ENCODE assay signal across 8 cellular contexts in genomic region chr13:23378009-23378632, GRCh38. TPM values are rescaled to one million over a fixed set of nuclear protein-coding genes. Genes with fewer than 3 reads are reported as not detected.
DNase-seq lines count a peak whose midpoint lies in the region; ATAC-seq and TF ChIP-seq lines count a peak whose summit lies in the region.

No MANE protein-coding gene starts in this region.

- peaks cover 4% of the 10 kb centered on the region; the same call in 1 of the 2 replicates for H3K9me3 ChIP-seq in AG04450 (ENCODE audit: control insufficient read depth, insufficient read depth, low read length)

- H3K27me3 ChIP-seq in AG04450 (ENCODE audit: control insufficient read depth, insufficient read depth, low read length) = no peaks in the 10 kb centered on the region
- no peaks in the 10 kb centered on the region for H3K27me3 ChIP-seq in foreskin keratinocyte

- peak overlapping the region; percentile 54 for H3K4me3 Mint-ChIP-seq in activated T-cell treated with anti-CD3 and anti-CD28 coated beads, Interleukin-2, amount 50 U/mL, for 4 hours

- TF ChIP-seq CTCF in AG04450 (IDR thresholded peaks at IDR 0.05; ENCODE audit: low read depth, low read length) (no peak), foreskin keratinocyte (conservative IDR thresholded peaks at IDR 0.05) (no peak)

- peaks cover 34% of the 10 kb centered on the region for H3K4me1 ChIP-seq in foreskin keratinocyte

- ATAC-seq in GM19351 (IDR thresholded peaks at IDR 0.05; ENCODE audit: unreplicated experiment) = peak; percentile 32
- peak; percentile 9 to 19 for ATAC-seq in activated T-cell treated with anti-CD3 and anti-CD28 coated beads, Interleukin-2, amount 50 U/mL, for 4 hours
- ATAC-seq in foreskin keratinocyte = peak; percentile 66

- no peak overlapping the region for H3K4me3 ChIP-seq in AG04450 (ENCODE audit: low read depth, low read length)

- no peaks in the 10 kb centered on the region for H3K27me3 Mint-ChIP-seq in activated T-cell treated with anti-CD3 and anti-CD28 coated beads, Interleukin-2, amount 50 U/mL, for 4 hours (ENCODE audit: low read depth)

- peaks cover 2% of the 10 kb centered on the region for H3K36me3 Mint-ChIP-seq in activated T-cell treated with anti-CD3 and anti-CD28 coated beads, Interleukin-2, amount 50 U/mL, for 4 hours (ENCODE audit: insufficient read depth)

- peaks cover 57% of the 10 kb centered on the region for H3K4me1 Mint-ChIP-seq in activated T-cell treated with anti-CD3 and anti-CD28 coated beads, Interleukin-2, amount 50 U/mL, for 4 hours (ENCODE audit: low read depth)

- H3K27ac ChIP-seq in AG04450 (ENCODE audit: low read depth, low read length) (peak overlapping the region; percentile 94), foreskin keratinocyte (peak overlapping the region; percentile 36)

- no peaks in the 10 kb centered on the region for H3K9me3 Mint-ChIP-seq in activated T-cell treated with anti-CD3 and anti-CD28 coated beads, Interleukin-2, amount 50 U/mL, for 4 hours

- DNase-seq in AG04450 (ENCODE audit: low read depth, low spot score) (peak; percentile 94), NCI-H446 (lab: John Stamatoyannopoulos, UW) (peak; percentile 54 to 65), foreskin keratinocyte (peak; percentile 87 to 94), DMS153 (lab: John Stamatoyannopoulos, UW) (no peak), DMS79 treated with DMSO at 0.1 percent for 48 hours (lab: John Stamatoyannopoulos, UW) (no peak)
- DNase-seq in activated T-cell treated with anti-CD3 and anti-CD28 coated beads, Interleukin-2, amount 50 U/mL, for 4 hours = peak; percentile 66
- peak; percentile 61 to 70 for DNase-seq in stimulated activated CD4-positive, alpha-beta T cell treated with anti-CD3 and anti-CD28 coated beads, Interleukin-2, amount 100 ng/mL, for 24 hours

- POLR2A ChIA-PET in AG04450 (lab: Yijun Ruan, JAX) = interaction anchor here (0.8 kb wide), 1 partner anchor 49 kb away, joined by 4 read pairs; no protein-coding TSS in a partner anchor

- CTCF ChIA-PET in AG04450 (lab: Charles Lee) = no interaction called here

RNA-seq across cellular contexts. Expression of gene SACS, which starts 55.4 kb away (rescaled TPM):
- 41.1 and 53.9 TPM in 2 replicates for polyA plus RNA-seq in AG04450 (2011; rRNA removed)
- 362 and 419 TPM in 2 replicates for polyA minus RNA-seq in AG04450 (2011; rRNA and poly(A)+ RNA removed)
- 10 to 100 TPM; 46.5 to 55.0 (median 51.5) TPM for total RNA-seq in activated T-cell treated with anti-CD3 and anti-CD28 coated beads, Interleukin-2, amount 50 U/mL, for 4 hours
- 27.8 and 30.2 TPM in 2 replicates for total RNA-seq in foreskin keratinocyte
- 5.1 and 6.1 TPM in 2 replicates for polyA plus RNA-seq in foreskin keratinocyte

Comparison
In these comparisons a context has a peak if more than half of its experiments do, and no peak if none do; other contexts are left out.
1. DNase-seq: peak in AG04450 (single experiment), NCI-H446 (2 of 2), activated T-cell treated with anti-CD3 and anti-CD28 coated beads, Interleukin-2, amount 50 U/mL, for 4 hours (single experiment), foreskin keratinocyte (2 of 2) and stimulated activated CD4-positive, alpha-beta T cell treated with anti-CD3 and anti-CD28 coated beads, Interleukin-2, amount 100 ng/mL, for 24 hours (2 of 2); none in DMS153 (single experiment) and DMS79 treated with DMSO at 0.1 percent for 48 hours (single experiment).
2. ATAC-seq: peak in every context shown above with its lines; median percentile 66 in foreskin keratinocyte; 32 in GM19351; 14 in activated T-cell treated with anti-CD3 and anti-CD28 coated beads, Interleukin-2, amount 50 U/mL, for 4 hours.